ENCODE assay signal across 13 cellular contexts in the genomic region with DNA sequence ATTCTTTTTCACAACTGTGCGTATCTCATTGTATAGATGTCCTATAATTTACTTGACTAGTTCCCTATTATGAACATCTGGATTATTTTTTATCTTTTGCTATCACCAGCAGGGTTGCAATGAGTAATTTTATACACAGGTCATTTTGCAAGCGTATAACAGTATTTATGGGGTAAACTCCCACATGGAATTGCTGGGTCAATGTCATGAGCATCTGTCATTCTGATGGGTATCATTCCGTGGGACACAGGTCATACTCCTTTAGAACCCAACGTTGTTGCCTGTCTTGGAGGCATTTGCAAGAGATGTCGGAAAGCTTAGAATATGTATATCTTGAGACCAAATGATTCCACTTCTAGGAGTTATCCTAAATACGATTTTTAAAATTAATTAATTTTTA. TPM values are rescaled to one million over a fixed set of nuclear protein-coding genes. Genes with fewer than 3 reads are reported as not detected.
A peak's percentile ranks its signal among the peaks of the same experiment; 100 is the strongest.
DNase-seq lines count a peak whose midpoint lies in the region; ATAC-seq, FAIRE-seq and TF ChIP-seq lines count a peak whose summit lies in the region.
"Had no signal": no experiment of that assay in that cellular context is flagged by ENCODE, and none has a peak within 500 bp of the region (broad histone marks: within the 10 kb centered on the region; RNA-seq: fewer than 3 reads in every experiment).

No MANE protein-coding gene starts in this region.

- no peak overlapping the region for H3K23ac ChIP-seq in IMR-90 (ENCODE audit: low read depth, low read length)

- H3K4me2 ChIP-seq in IMR-90 (ENCODE audit: low read depth, low read length) (no peak overlapping the region), K562 (ENCODE audit: insufficient read depth, low read length) (no peak overlapping the region)
- H3K4me2 ChIP-seq: BLaER1 had no signal

- H3K18ac ChIP-seq in IMR-90 (ENCODE audit: low read depth, low read length), result no peak overlapping the region

- H4K8ac ChIP-seq in IMR-90 (ENCODE audit: low read depth in 2 of 2, low read length in 2 of 2), result no peak overlapping the region

- intact Hi-C loops in IMR-90 (cut with micrococcal nuclease) (no loop called here), K562 (cut with micrococcal nuclease) (no loop called here), gastrocnemius medialis (cut with DNase I; ENCODE audit: low total_unique reads) (no loop called here)

- H3K4ac ChIP-seq in IMR-90 (ENCODE audit: low read depth, low read length), result no peak overlapping the region

- H4K20me1 ChIP-seq in IMR-90 (ENCODE audit: insufficient read depth, low read length), result no peaks in the 10 kb centered on the region; the same call in 1 of the 2 replicates
- H4K20me1 ChIP-seq in K562 (replicated peaks; ENCODE audit: control insufficient read depth, insufficient read depth, low read length), result no peaks in the 10 kb centered on the region
- H4K20me1 ChIP-seq: BLaER1 had no signal

- 0 out of 3 replicates have a peak overlapping the region, but pooled peaks have one; percentile 59 for H2BK15ac ChIP-seq in IMR-90 (ENCODE audit: low read depth, low read length)

- no peak for TF ChIP-seq EP300 in K562 (IDR thresholded peaks at IDR 0.05; ENCODE audit: low read length)

- H4K91ac ChIP-seq in IMR-90 (ENCODE audit: insufficient read depth, low read depth, low read length), result 0 out of 2 replicates have a peak overlapping the region, but pooled peaks have one; percentile 33

- H3K4me3 ChIP-seq in ACC112 (ENCODE audit: low read depth, low read length) (no peak overlapping the region), IMR-90 (ENCODE audit: insufficient read depth, low read depth, low read length) (no peak overlapping the region), K562 (no peak overlapping the region), gastrocnemius medialis (no peak overlapping the region)
- H3K4me3 ChIP-seq: BLaER1, GM23248 had no signal

- H3K9me3 ChIP-seq in IMR-90 (ENCODE audit: control insufficient read depth, insufficient read depth, low read length) (no peaks in the 10 kb centered on the region), K562 (replicated peaks; ENCODE audit: control insufficient read depth, insufficient read depth, low read depth, low read length) (no peaks in the 10 kb centered on the region), gastrocnemius medialis (no peaks in the 10 kb centered on the region)
- H3K9me3 ChIP-seq: BLaER1 had no signal

- no peak overlapping the region for H3K56ac ChIP-seq in IMR-90 (ENCODE audit: extremely low read depth, insufficient read depth, low read length)

- no peak overlapping the region for H2BK20ac ChIP-seq in IMR-90 (ENCODE audit: low read depth, low read length)

- CTCF ChIA-PET in IMR-90 (lab: Yijun Ruan, JAX) (no interaction called here), K562 (lab: Yijun Ruan, JAX; ENCODE audit: low intra/inter-chr PET ratio) (no interaction called here)

- peak overlapping the region; percentile 8; the same call in 1 of the 2 replicates for H3K27ac ChIP-seq in ACC112 (ENCODE audit: low read depth, low read length)
- H3K27ac ChIP-seq in IMR-90 (ENCODE audit: insufficient read depth, low read length), result no peak overlapping the region
- H3K27ac ChIP-seq in K562 (ENCODE audit: extremely low read depth, low read depth, low read length), result no peak overlapping the region
- peak overlapping the region; percentile 96 to 100 (median 99) for H3K27ac ChIP-seq in gastrocnemius medialis
- H3K27ac ChIP-seq: BLaER1 had no signal

- no peak overlapping the region for H3K14ac ChIP-seq in IMR-90 (replicated peaks; ENCODE audit: low read depth, low read length)

- BruUV-seq in IMR-90 (replicated peaks; lab: Mats Ljungman, UMichigan), result no TSS peak
- BruUV-seq in K562 (replicated peaks; lab: Mats Ljungman, UMichigan), result no TSS peak

- no peaks in the 10 kb centered on the region for H3K79me1 ChIP-seq in IMR-90 (ENCODE audit: low read depth in 1 of 2, low read length in 2 of 2)

- H2AFZ ChIP-seq in ACC112 (ENCODE audit: low read length, unreplicated experiment), result no peak overlapping the region
- no peak overlapping the region for H2AFZ ChIP-seq in IMR-90 (replicated peaks; ENCODE audit: low read length, poor library complexity)
- H2AFZ ChIP-seq in K562 (ENCODE audit: low read depth, low read length), result no peak overlapping the region; the same call in 1 of the 2 replicates
- H2AFZ ChIP-seq: GM23248 had no signal

- DNase-seq in IMR-90, result no peak
- peak in 2 of 4 experiments; percentile 26 to 42 for DNase-seq in K562 (ENCODE audit: extremely low read depth in 1 of 4, low spot score in 3 of 4)
- DNase-seq in gastrocnemius medialis, result no peak
- DNase-seq in NCI-H146 treated with DMSO at 0.1 percent for 48 hours (lab: John Stamatoyannopoulos, UW; ENCODE audit: unreplicated experiment), result no peak
- DNase-seq in inferior parietal cortex (ENCODE audit: extremely low spot score), result no peak
- DNase-seq: AML-193; CD4-positive, CD25-positive, alpha-beta regulatory T cell; DMS 273 treated with DMSO at 0.1 percent for 48 hours; GM23248 had no signal

- no peak overlapping the region for H2BK5ac ChIP-seq in IMR-90 (ENCODE audit: low read depth, low read length, poor library complexity, severe bottlenecking)

- FAIRE-seq in K562 (lab: Jason Lieb, UNC), result no peak
- FAIRE-seq: H54 had no signal

- no peaks in the 10 kb centered on the region for H3K36me3 ChIP-seq in ACC112 (ENCODE audit: insufficient read depth, low read length)
- H3K36me3 ChIP-seq in IMR-90 (ENCODE audit: control insufficient read depth, insufficient read depth, low read length), result no peaks in the 10 kb centered on the region
- no peaks in the 10 kb centered on the region for H3K36me3 ChIP-seq in K562 (ENCODE audit: control insufficient read depth, insufficient read depth, low read length)
- no peaks in the 10 kb centered on the region for H3K36me3 ChIP-seq in gastrocnemius medialis
- H3K36me3 ChIP-seq: BLaER1 had no signal

- dilution Hi-C loops in IMR-90 (cut with HindIII; ENCODE audit: low sequenced_read_pairs, unreplicated experiment), result no loop called here

- TF ChIP-seq RAD21 in IMR-90 (IDR thresholded peaks at IDR 0.05; ENCODE audit: low read length), result no peak
- no peak for TF ChIP-seq RAD21 in K562 (CRISPR knock-in tag; conservative IDR thresholded peaks at IDR 0.05 in 1 of 2, IDR thresholded peaks at IDR 0.05 in 1 of 2)

- H3K9me1 ChIP-seq in IMR-90 (ENCODE audit: insufficient read depth, low read length) (peaks cover 22% of the 10 kb centered on the region), K562 (ENCODE audit: control insufficient read depth, insufficient read depth, low read length) (no peaks in the 10 kb centered on the region)

- POLR2A ChIA-PET in IMR-90 (lab: Charles Lee; ENCODE audit: unreplicated experiment), result no interaction called here
- POLR2A ChIA-PET in K562 (lab: Yijun Ruan, JAX), result interaction anchor here (0.7 to 6.4 kb wide), 5 partner anchors 7 to 32 kb away, joined by 3 to 85 read pairs (median 7); no protein-coding TSS in a partner anchor

- H3K4me1 ChIP-seq in ACC112 (ENCODE audit: control insufficient read depth, insufficient read depth, low read length, unreplicated experiment) (peaks cover 59% of the 10 kb centered on the region), IMR-90 (ENCODE audit: control insufficient read depth, insufficient read depth, low read length) (peaks cover 20% of the 10 kb centered on the region), K562 (replicated peaks in 1 of 2; ENCODE audit: control insufficient read depth in 2 of 2, insufficient read depth in 2 of 2, low read length in 2 of 2) (peaks cover 40 to 70% of the 10 kb centered on the region in 2 experiments), gastrocnemius medialis (peaks cover 45 to 63% of the 10 kb centered on the region in 2 donors)

- no peaks in the 10 kb centered on the region for H3K27me3 ChIP-seq in ACC112 (ENCODE audit: insufficient read depth, low read length)
- H3K27me3 ChIP-seq in IMR-90 (ENCODE audit: control insufficient read depth, insufficient read depth, low read length), result no peaks in the 10 kb centered on the region
- no peaks in the 10 kb centered on the region for H3K27me3 ChIP-seq in K562 (ENCODE audit: control insufficient read depth in 2 of 2, insufficient read depth in 2 of 2, low read length in 2 of 2)
- no peaks in the 10 kb centered on the region for H3K27me3 ChIP-seq in gastrocnemius medialis
- H3K27me3 ChIP-seq: BLaER1 had no signal

- no CpG with 5 or more reads among the region's 6 CpGs for WGBS in IMR-90 (ENCODE audit: extremely low coverage in 2 of 2, insufficient read length in 1 of 2), 2 experiments
- WGBS in K562 (ENCODE audit: insufficient coverage, low coverage, missing lambda C conversion rate), result 53% methylated on average over 6 of the region's 6 CpGs

- ATAC-seq in IMR-90 (ENCODE audit: low read depth), result no peak
- no peak for ATAC-seq in K562
- ATAC-seq in gastrocnemius medialis, result no peak
- ATAC-seq in HG02852 (IDR thresholded peaks at IDR 0.05; ENCODE audit: unreplicated experiment), result no peak

- H2BK120ac ChIP-seq in IMR-90 (ENCODE audit: low read depth, low read length), result no peak overlapping the region

- TF ChIP-seq POLR2A in IMR-90 (IDR thresholded peaks at IDR 0.05; ENCODE audit: low read depth, low read length) (no peak), K562 (conservative IDR thresholded peaks at IDR 0.05) (no peak), gastrocnemius medialis (IDR thresholded peaks at IDR 0.05) (no peak)

- no peak overlapping the region for H2AK5ac ChIP-seq in IMR-90 (ENCODE audit: low read depth, low read length)

- no peaks in the 10 kb centered on the region for H3K79me2 ChIP-seq in ACC112 (ENCODE audit: control insufficient read depth, insufficient read depth, low read length, unreplicated experiment)
- H3K79me2 ChIP-seq in K562 (ENCODE audit: control insufficient read depth, insufficient read depth, low read length), result no peaks in the 10 kb centered on the region

- in situ Hi-C loops in IMR-90 (cut with MboI; ENCODE audit: low sequenced_read_pairs) (no loop called here), K562 (cut with MboI) (no loop called here), gastrocnemius medialis (cut with MboI; ENCODE audit: low sequenced_read_pairs in 4 of 4) (loop anchor here in 1 of 4 donors (25.0 kb wide), 1 partner anchor 195 kb away; a partner anchor contains a TSS)

- TF ChIP-seq CTCF in IMR-90 (conservative IDR thresholded peaks at IDR 0.05; ENCODE audit: low read depth, low read length) (no peak), K562 (IDR thresholded peaks at IDR 0.05 in 2 of 3, conservative IDR thresholded peaks at IDR 0.05 in 1 of 3; ENCODE audit: insufficient read depth in 2 of 3, low read depth in 1 of 3, low read length in 3 of 3) (no peak), gastrocnemius medialis (IDR thresholded peaks at IDR 0.05 in 4 of 5, conservative IDR thresholded peaks at IDR 0.05 in 1 of 5) (no peak)

- no peak overlapping the region for H4K5ac ChIP-seq in IMR-90 (ENCODE audit: low read depth, low read length)

- H3K9ac ChIP-seq in IMR-90 (ENCODE audit: low read depth, low read length) (no peak overlapping the region), K562 (ENCODE audit: insufficient read depth in 1 of 2, low read depth in 2 of 2, low read length in 2 of 2) (no peak overlapping the region)
- H3K9ac ChIP-seq: BLaER1 had no signal

- no peak overlapping the region for H2AK9ac ChIP-seq in IMR-90 (replicated peaks; ENCODE audit: low read depth, low read length, poor library complexity)

RNA-seq across cellular contexts. Expression of a gene that starts 12.9 kb away (rescaled TPM):
- total RNA-seq in IMR-90 (2012; rRNA removed) (22.8 and 24.2 TPM in 2 replicates), K562 (2014; rRNA removed) (38.7 and 44.5 TPM in 2 replicates), K562 (2014; rRNA removed; fragmentation: Illumina TruSeq; extraction: Trizol) (19.4 and 20.6 TPM in 2 replicates), K562 (2015; rRNA removed; fragmentation: Illumina TruSeq; extraction: Trizol) (27.7 and 27.8 TPM in 2 replicates), K562 (2021) (47.5 and 51.8 TPM in 2 replicates), gastrocnemius medialis (10 to 100 TPM; 19.2 to 96.7 (median 45.3) TPM)
- polyA plus RNA-seq in IMR-90 (2012; rRNA removed) (31.1 and 31.8 TPM in 2 replicates), K562 (2011; rRNA removed) (83.9 and 105 TPM in 2 replicates), K562 (2014; fragmentation: Illumina TruSeq; extraction: Trizol) (49.6 and 57.8 TPM in 2 replicates), K562 (2014; fragmentation: Nextera tagmentation; extraction: Ambion mirVana) (10 to 100 TPM; 12.0 to 24.3 TPM), K562 (2014; rRNA removed) (30.9 and 31.4 TPM in 2 replicates)
- 26.0 and 43.6 TPM in 2 replicates for polyA plus RNA-seq in IMR-90 (2012; cell fraction: cytosol; rRNA removed)
- polyA plus RNA-seq in IMR-90 (2012; cell fraction: nucleus; rRNA removed; ENCODE audit: low replicate concordance), result 147 and 366 TPM in 2 replicates
- 81.5 and 114 TPM in 2 replicates for total RNA-seq in K562 (2011; cell fraction: chromatin; rRNA removed; ENCODE audit: low replicate concordance)
- total RNA-seq in K562 (2011; cell fraction: nucleolus; rRNA removed), result 100 and 103 TPM in 2 replicates
- 92.4 and 99.8 TPM in 2 replicates for total RNA-seq in K562 (2011; cell fraction: nucleoplasm; rRNA removed)
- polyA plus RNA-seq in K562 (2011; cell fraction: cytosol; rRNA removed), result 72.3 and 73.7 TPM in 2 replicates
- polyA plus RNA-seq in K562 (2011; cell fraction: nucleus; rRNA removed), result 144 and 202 TPM in 2 replicates
- polyA plus RNA-seq in K562 (2012), result 98.8 and 122 TPM in 2 replicates
- polyA minus RNA-seq in K562 (2011; rRNA and poly(A)+ RNA removed), result 76.2 and 78.0 TPM in 2 replicates
- polyA minus RNA-seq in K562 (2011; cell fraction: cytosol; rRNA and poly(A)+ RNA removed), result 70.7 and 90.6 TPM in 2 replicates
- 122 and 139 TPM in 2 replicates for polyA minus RNA-seq in K562 (2011; cell fraction: nucleus; rRNA and poly(A)+ RNA removed)

Comparison
In these comparisons a context has a peak if more than half of its experiments do, and no peak if none do; other contexts are left out.
1. H3K27ac ChIP-seq: peak in ACC112 (single experiment) and gastrocnemius medialis (4 of 4); none in IMR-90 (single experiment) and K562 (single experiment).